ENCODE assay signal across 13 cellular contexts in the genomic region with DNA sequence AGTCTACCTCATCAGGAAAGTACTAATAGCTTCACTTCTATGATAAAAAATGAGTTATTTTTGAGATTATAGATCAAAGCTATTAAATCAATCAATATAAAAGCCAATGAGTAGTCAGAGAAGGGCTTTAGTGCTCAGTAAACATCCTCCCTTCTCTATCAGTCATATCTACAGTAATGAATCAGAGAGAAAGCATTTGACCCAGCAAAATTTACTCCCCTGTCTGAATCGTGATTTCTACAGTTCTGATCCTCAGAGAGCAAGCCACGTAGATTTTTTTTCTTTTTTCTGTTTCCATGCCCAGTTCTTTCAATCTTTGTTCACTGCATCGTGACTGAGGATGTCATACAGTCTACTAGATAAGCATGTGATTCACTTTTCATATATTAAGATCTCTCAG. TPM values are rescaled to one million over a fixed set of nuclear protein-coding genes. Genes with fewer than 3 reads are reported as not detected.
A peak's percentile ranks its signal among the peaks of the same experiment; 100 is the strongest.
DNase-seq lines count a peak whose midpoint lies in the region; ATAC-seq and TF ChIP-seq lines count a peak whose summit lies in the region.
"Had no signal": no experiment of that assay in that cellular context is flagged by ENCODE, and none has a peak within 500 bp of the region (broad histone marks: within the 10 kb centered on the region; RNA-seq: fewer than 3 reads in every experiment).

No MANE protein-coding gene starts in this region.

- no peaks in the 10 kb centered on the region for H3K9me2 ChIP-seq in OCI-LY7 (ENCODE audit: insufficient read depth, low read length)

- H3K27ac ChIP-seq in sigmoid colon, result no peak overlapping the region
- no peak overlapping the region for H3K27ac ChIP-seq in OCI-LY7 (ENCODE audit: low read depth, low read length, poor library complexity, severe bottlenecking)
- H3K27ac ChIP-seq: upper lobe of left lung had no signal

- no peaks in the 10 kb centered on the region for H3K36me3 ChIP-seq in sigmoid colon
- H3K36me3 ChIP-seq in OCI-LY7 (ENCODE audit: insufficient read depth, low read length), result no peaks in the 10 kb centered on the region
- H3K36me3 ChIP-seq: upper lobe of left lung had no signal

- no peak overlapping the region for H3K4me3 ChIP-seq in sigmoid colon
- no peak overlapping the region for H3K4me3 ChIP-seq in OCI-LY7 (ENCODE audit: low read depth, low read length, poor library complexity, severe bottlenecking)
- H3K4me3 ChIP-seq: GM12878, upper lobe of left lung had no signal

- CTCF ChIA-PET in OCI-LY7 (lab: Charles Lee; ENCODE audit: unreplicated experiment), result no interaction called here

- H3K9me3 ChIP-seq in sigmoid colon (no peaks in the 10 kb centered on the region), OCI-LY7 (ENCODE audit: low read length) (no peaks in the 10 kb centered on the region)
- H3K9me3 ChIP-seq: upper lobe of left lung had no signal

- DNase-seq in A172 (ENCODE audit: low spot score) (peak; percentile 53), HT-29 (ENCODE audit: low spot score) (peak; percentile 83), amniotic epithelial cell (ENCODE audit: low read depth) (peak; percentile 91), kidney glomerular epithelial cell (lab: John Stamatoyannopoulos, UW) (peak; percentile 66), sigmoid colon (no peak), OCI-LY7 (ENCODE audit: low spot score) (no peak)
- DNase-seq: activated naive CD4-positive, alpha-beta T cell; AML-193; stimulated activated CD4-positive, alpha-beta T cell treated with anti-CD3 and anti-CD28 coated beads, Interleukin-15, amount 100 ng/mL, for 24 hours; upper lobe of left lung had no signal

- no peaks in the 10 kb centered on the region for H3K79me2 ChIP-seq in OCI-LY7 (ENCODE audit: insufficient read depth, low read depth, low read length)

- POLR2A ChIA-PET in OCI-LY7 (lab: Charles Lee), result no interaction called here

- TF ChIP-seq CTCF in sigmoid colon (IDR thresholded peaks at IDR 0.05) (no peak), OCI-LY7 (conservative IDR thresholded peaks at IDR 0.05; ENCODE audit: low read length) (no peak)

- no peaks in the 10 kb centered on the region for H4K20me1 ChIP-seq in OCI-LY7 (ENCODE audit: insufficient read depth, low read length)

- BruUV-seq in OCI-LY7 (replicated peaks; lab: Mats Ljungman, UMichigan), result no TSS peak

- no peak for TF ChIP-seq POLR2A in sigmoid colon (IDR thresholded peaks at IDR 0.05)

- H3K4me1 ChIP-seq in sigmoid colon (peaks cover 0 to 9% (median 4%) of the 10 kb centered on the region in 4 donors), OCI-LY7 (ENCODE audit: insufficient read depth, low read length, poor library complexity, severe bottlenecking) (no peaks in the 10 kb centered on the region)

- no peak overlapping the region for H2AFZ ChIP-seq in OCI-LY7 (ENCODE audit: low read length)

- WGBS in sigmoid colon, 2 donors, result 57 to 60% methylated on average over 3 of the region's 3 CpGs

- no peak for TF ChIP-seq EP300 in sigmoid colon (IDR thresholded peaks at IDR 0.05)

- intact Hi-C loops in sigmoid colon (cut with DNase I), result no loop called here
- intact Hi-C loops in OCI-LY7 (cut with micrococcal nuclease; ENCODE audit: unreplicated experiment), result no loop called here

- no peaks in the 10 kb centered on the region for H3K27me3 ChIP-seq in sigmoid colon
- H3K27me3 ChIP-seq: upper lobe of left lung had no signal

- no peak overlapping the region for H3K4me2 ChIP-seq in OCI-LY7 (ENCODE audit: low read length)

- no peak for ATAC-seq in HG03095 (IDR thresholded peaks at IDR 0.05; ENCODE audit: unreplicated experiment)
- ATAC-seq in GM21786 (IDR thresholded peaks at IDR 0.05; ENCODE audit: unreplicated experiment), result no peak
- ATAC-seq: GM12878 had no signal

RNA-seq across cellular contexts. Expression of gene MBNL2, which starts 16.2 kb away (rescaled TPM):
- total RNA-seq in A172 (2014; rRNA removed; shearing (Covaris generic)), result 176 and 204 TPM in 2 replicates
- 34.2 and 35.7 TPM in 2 replicates for total RNA-seq in HT-29 (2014; rRNA removed; shearing (Covaris generic))
- 100 to 1,000 TPM in 1 of 4 donors, 10 to 100 TPM in 3; 84.7 to 110 (median 95.1) TPM for total RNA-seq in sigmoid colon
- polyA plus RNA-seq in sigmoid colon, result 10 to 100 TPM; 11.8 to 16.2 (median 14.8) TPM
- total RNA-seq in OCI-LY7 (2014; rRNA removed; shearing (Covaris generic)), result 1.6 and 2.7 TPM in 2 replicates
- total RNA-seq in OCI-LY7 (2022), result 7.4 and 8.7 TPM in 2 replicates

Comparison
In these comparisons a context has a peak if more than half of its experiments do, and no peak if none do; other contexts are left out.
1. DNase-seq: peak in A172 (single experiment), HT-29 (single experiment), amniotic epithelial cell (single experiment) and kidney glomerular epithelial cell (single experiment); none in sigmoid colon (single experiment) and OCI-LY7 (single experiment).